Comparison of ENCODE assay signal across 8 cellular contexts in the genomic region with DNA sequence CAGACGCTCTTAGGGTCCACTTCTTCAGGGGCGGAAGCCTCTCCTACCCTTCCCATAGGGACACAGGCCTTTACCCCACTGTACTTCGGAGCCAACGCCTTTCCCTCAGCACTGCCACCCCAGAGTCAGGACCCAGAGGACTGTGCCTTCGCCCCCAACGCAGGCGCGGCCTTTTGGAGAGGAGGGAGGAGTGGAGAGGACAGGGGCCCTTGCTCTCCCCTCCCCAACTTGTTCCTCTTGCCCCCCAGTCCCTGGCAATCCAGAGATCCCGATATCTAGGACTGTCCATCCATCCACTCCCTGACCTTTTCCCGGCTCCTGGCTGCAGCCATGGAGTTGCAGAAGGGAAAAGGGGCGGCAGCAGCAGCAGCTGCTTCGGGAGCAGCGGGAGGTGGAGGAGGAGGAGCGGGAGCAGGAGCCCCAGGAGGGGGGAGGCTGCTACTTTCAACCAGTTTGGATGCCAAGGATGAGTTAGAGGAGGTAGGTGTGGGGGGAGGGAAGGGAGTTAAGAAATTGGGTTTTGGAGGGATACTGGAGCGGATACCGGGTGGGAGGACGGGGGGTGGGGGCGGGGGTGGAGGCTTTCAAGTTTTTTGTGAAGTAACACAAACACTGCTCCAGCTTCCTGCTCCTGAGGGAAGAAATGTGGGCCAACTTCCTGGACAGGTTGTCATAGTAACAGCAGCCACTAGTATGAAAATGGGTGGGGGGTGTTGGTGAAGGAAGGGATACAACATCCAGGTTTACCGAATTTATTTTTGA. TPM values are rescaled to one million over a fixed set of nuclear protein-coding genes. Genes with fewer than 3 reads are reported as not detected.
A peak's percentile ranks its signal among the peaks of the same experiment; 100 is the strongest.
DNase-seq lines count a peak whose midpoint lies in the region; ATAC-seq, FAIRE-seq and TF ChIP-seq lines count a peak whose summit lies in the region.

No MANE protein-coding gene starts in this region.

- FAIRE-seq in keratinocyte (lab: Jason Lieb, UNC), result no peak

- H3K9ac ChIP-seq in keratinocyte (ENCODE audit: control insufficient read depth, extremely low read depth, insufficient read depth, low read length), result peak overlapping the region; percentile 99

- H2AFZ ChIP-seq in keratinocyte (ENCODE audit: control insufficient read depth, low read length), result peak overlapping the region; percentile 74

- peak overlapping the region; percentile 94 for H3K4me2 ChIP-seq in keratinocyte (ENCODE audit: control insufficient read depth, extremely low read depth, insufficient read depth, low read depth, low read length)

- TF ChIP-seq CTCF in breast epithelium (IDR thresholded peaks at IDR 0.05) (no peak), keratinocyte (optimal IDR thresholded peaks at IDR 0.05 in 1 of 3, IDR thresholded peaks at IDR 0.05 in 1 of 3, conservative IDR thresholded peaks at IDR 0.05 in 1 of 3; ENCODE audit: extremely low read depth in 1 of 3, insufficient read depth in 2 of 3, low read length in 3 of 3) (peak in 1 of 3 experiments; percentile 1), GM13976 (IDR thresholded peaks at IDR 0.05; ENCODE audit: borderline replicate concordance, control extremely low read depth, extremely low read depth, insufficient read depth, missing control alignments) (no peak)

- peaks cover 0 to 8% of the 10 kb centered on the region in 2 donors for H3K4me1 ChIP-seq in breast epithelium
- H3K4me1 ChIP-seq in keratinocyte (ENCODE audit: control insufficient read depth, extremely low read depth, insufficient read depth, low read length), result peaks cover 8% of the 10 kb centered on the region

- DNase-seq in DMS 273 treated with DMSO at 0.1 percent for 48 hours (lab: John Stamatoyannopoulos, UW), result peak; percentile 32
- peak in 28 of 34 experiments; percentile 3 to 42 (median 24) for DNase-seq in T-cell
- peak in 1 of 2 donors; percentile 27 for DNase-seq in breast epithelium (ENCODE audit: low spot score in 2 of 2)
- DNase-seq in keratinocyte (ENCODE audit: low read depth, low spot score), result no peak
- peak; percentile 22 for DNase-seq in stimulated activated CD4-positive, alpha-beta T cell treated with anti-CD3 and anti-CD28 coated beads, Interleukin-12 subunit alpha, Interleukin-12 subunit beta, amount 100 ng/mL, for 4 hours
- no peak for DNase-seq in GM13976 (ENCODE audit: low spot score)
- DNase-seq in NOMO-1 (lab: John Stamatoyannopoulos, UW; ENCODE audit: unreplicated experiment in 2 of 2), result no peak

- no peaks in the 10 kb centered on the region for H3K9me3 ChIP-seq in breast epithelium
- no peaks in the 10 kb centered on the region for H3K9me3 ChIP-seq in keratinocyte (ENCODE audit: control insufficient read depth, low read depth, low read length)

- no peaks in the 10 kb centered on the region for H3K36me3 ChIP-seq in breast epithelium
- peaks cover 0 to 1% of the 10 kb centered on the region in 2 experiments for H3K36me3 ChIP-seq in keratinocyte (ENCODE audit: control insufficient read depth in 2 of 2, extremely low read depth in 1 of 2, insufficient read depth in 2 of 2, low read length in 2 of 2)

- no peaks in the 10 kb centered on the region for H3K27me3 ChIP-seq in breast epithelium
- H3K27me3 ChIP-seq in keratinocyte (ENCODE audit: control insufficient read depth, extremely low read depth, insufficient read depth, low read length), result no peaks in the 10 kb centered on the region

- intact Hi-C loops in breast epithelium (cut with DNase I; ENCODE audit: low total_unique reads), result loop anchor here (5.0 kb wide), 1 partner anchor 819 kb away; no protein-coding TSS in a partner anchor

- H3K27me3 Mint-ChIP-seq in IgD-negative memory B cell, result no peaks in the 10 kb centered on the region
- H3K27me3 Mint-ChIP-seq in T-cell, result no peaks in the 10 kb centered on the region

- peaks cover 12% of the 10 kb centered on the region for H3K79me2 ChIP-seq in keratinocyte (ENCODE audit: control insufficient read depth, insufficient read depth, low read length)

- H4K20me1 ChIP-seq in keratinocyte (ENCODE audit: control insufficient read depth, extremely low read depth, insufficient read depth, low read length), result no peaks in the 10 kb centered on the region

- ATAC-seq in T-cell (replicated peaks in 1 of 4), result peak in 1 of 4 experiments; percentile 13

- H3K4me3 ChIP-seq in breast epithelium (peak overlapping the region; percentile 75 to 84 (median 82)), keratinocyte (ENCODE audit: control insufficient read depth in 2 of 3, extremely low read depth in 1 of 3, insufficient read depth in 2 of 3, low read depth in 1 of 3, low read length in 3 of 3) (peak overlapping the region; percentile 89 to 96 (median 92))

- H3K4me1 Mint-ChIP-seq in IgD-negative memory B cell, result peaks cover 16 to 34% (median 27%) of the 10 kb centered on the region in 3 donors
- H3K4me1 Mint-ChIP-seq in T-cell, result peaks cover 24 to 32% (median 31%) of the 10 kb centered on the region in 3 donors

- H3K4me3 Mint-ChIP-seq in IgD-negative memory B cell (peak overlapping the region; percentile 86 to 99 (median 92)), T-cell (peak overlapping the region; percentile 91 to 95 (median 91))

- TF ChIP-seq POLR2A in breast epithelium (IDR thresholded peaks at IDR 0.05), result no peak

- no peaks in the 10 kb centered on the region for H3K36me3 Mint-ChIP-seq in IgD-negative memory B cell
- H3K36me3 Mint-ChIP-seq in T-cell, result peaks cover 6% of the 10 kb centered on the region

- dilution Hi-C loops in keratinocyte (cut with MboI; ENCODE audit: extremely low pct_ligation_motif_present, low sequenced_read_pairs), result no loop called here

- H3K9me3 Mint-ChIP-seq in IgD-negative memory B cell, result no peaks in the 10 kb centered on the region
- no peaks in the 10 kb centered on the region for H3K9me3 Mint-ChIP-seq in T-cell

- in situ Hi-C loops in GM13976 (cut with MboI; ENCODE audit: low sequenced_read_pairs, unreplicated experiment), result no loop called here

- H3K9me1 ChIP-seq in keratinocyte (ENCODE audit: control insufficient read depth, extremely low read depth, insufficient read depth, low read length), result no peaks in the 10 kb centered on the region

- CTCF ChIA-PET in T-cell (lab: Charles Lee), result interaction anchor here (0.9 to 1.0 kb wide), 2 partner anchors 39 to 95 kb away, joined by 3 to 6 read pairs; a partner anchor contains a TSS

- peak overlapping the region; percentile 87 to 98 (median 98) for H3K27ac Mint-ChIP-seq in IgD-negative memory B cell
- peak overlapping the region; percentile 98 to 99 for H3K27ac Mint-ChIP-seq in T-cell

- H3K27ac ChIP-seq in breast epithelium (peak overlapping the region; percentile 96 to 97), keratinocyte (ENCODE audit: control insufficient read depth, insufficient read depth, low read length) (peak overlapping the region; percentile 97)

- POLR2A ChIA-PET in T-cell (lab: Charles Lee), result interaction anchor here (0.7 to 1.4 kb wide), 4 partner anchors 95 to 493 kb away, joined by 3 to 10 read pairs (median 4); a partner anchor contains a TSS

RNA-seq across cellular contexts. Expression of a gene that starts 0.6 kb away (rescaled TPM):
- polyA plus RNA-seq in IgD-negative memory B cell (11.8 TPM), keratinocyte (24.6 to 34.5 TPM (median 26.0 TPM) in 3 replicates)
- total RNA-seq in T-cell (10 to 100 TPM; 45.9 to 57.7 (median 48.5) TPM), breast epithelium (10 to 100 TPM; 46.5 to 53.4 (median 51.7) TPM)
- polyA plus RNA-seq in keratinocyte (2011; ENCODE audit: low read depth), result 18.4 TPM
- polyA plus RNA-seq in keratinocyte (2011; cell fraction: cytosol; rRNA removed), result 15.2 and 20.2 TPM in 2 replicates
- 150 and 172 TPM in 2 replicates for polyA plus RNA-seq in keratinocyte (2011; cell fraction: nucleus; rRNA removed)
- polyA plus RNA-seq in keratinocyte (2012; ENCODE audit: low replicate concordance), result 21.3 and 23.5 TPM in 2 replicates
- polyA minus RNA-seq in keratinocyte, result 33.6 to 62.6 TPM (median 42.0 TPM) in 3 replicates
- polyA minus RNA-seq in keratinocyte (2011; cell fraction: cytosol; rRNA and poly(A)+ RNA removed), result 11.7 TPM
- polyA minus RNA-seq in keratinocyte (2011; cell fraction: nucleus; rRNA and poly(A)+ RNA removed), result 37.4 and 55.7 TPM in 2 replicates

RNA-seq across cellular contexts. Expression of a gene that starts 46.7 kb away (rescaled TPM):
- polyA plus RNA-seq in IgD-negative memory B cell (12.9 TPM), keratinocyte (7.4 to 9.6 TPM (median 8.2 TPM) in 3 replicates)
- total RNA-seq in T-cell (10 to 100 TPM; 11.0 to 24.5 (median 18.9) TPM), breast epithelium (10 to 100 TPM; 23.0 to 36.2 (median 31.5) TPM)
- polyA plus RNA-seq in keratinocyte (2011; ENCODE audit: low read depth), result 1.4 TPM
- polyA plus RNA-seq in keratinocyte (2011; cell fraction: cytosol; rRNA removed), result 2.9 and 3.0 TPM in 2 replicates
- polyA plus RNA-seq in keratinocyte (2011; cell fraction: nucleus; rRNA removed), result 22.0 and 28.3 TPM in 2 replicates
- polyA plus RNA-seq in keratinocyte (2012; ENCODE audit: low replicate concordance), result 2.5 and 8.0 TPM in 2 replicates
- polyA minus RNA-seq in keratinocyte, result 9.4 to 19.4 TPM (median 15.2 TPM) in 3 replicates
- polyA minus RNA-seq in keratinocyte (2011; cell fraction: cytosol; rRNA and poly(A)+ RNA removed), result 5.2 TPM
- 7.4 and 7.7 TPM in 2 replicates for polyA minus RNA-seq in keratinocyte (2011; cell fraction: nucleus; rRNA and poly(A)+ RNA removed)

RNA-seq across cellular contexts. Expression of a gene that starts 50.0 kb away (rescaled TPM):
- polyA plus RNA-seq in IgD-negative memory B cell (not detected), keratinocyte (not detected in 3 replicates)
- total RNA-seq in T-cell (under 1 TPM in 3 of 5 donors, not detected in 2; 0.23 to 0.44 (median 0.35) TPM), breast epithelium (100 to 1,000 TPM in 1 of 3 donors, 10 to 100 TPM in 2; 19.9 to 134 (median 46.5) TPM)
- polyA plus RNA-seq in keratinocyte (2011; ENCODE audit: low read depth), result not detected
- polyA plus RNA-seq in keratinocyte (2011; cell fraction: cytosol; rRNA removed), result not detected in 2 replicates
- polyA plus RNA-seq in keratinocyte (2011; cell fraction: nucleus; rRNA removed), result 0.03 TPM in 1 of 2 replicates, not detected in the other
- polyA plus RNA-seq in keratinocyte (2012; ENCODE audit: low replicate concordance), result not detected in 2 replicates
- polyA minus RNA-seq in keratinocyte, result not detected in 3 replicates
- polyA minus RNA-seq in keratinocyte (2011; cell fraction: cytosol; rRNA and poly(A)+ RNA removed), result 0.96 TPM
- 0.23 and 0.32 TPM in 2 replicates for polyA minus RNA-seq in keratinocyte (2011; cell fraction: nucleus; rRNA and poly(A)+ RNA removed)

RNA-seq across cellular contexts. Expression of a gene that starts 57.7 kb away (rescaled TPM):
- polyA plus RNA-seq in IgD-negative memory B cell (106 TPM), keratinocyte (185 to 256 TPM (median 232 TPM) in 3 replicates)
- total RNA-seq in T-cell (100 to 1,000 TPM in 2 of 5 donors, 10 to 100 TPM in 3; 86.6 to 137 (median 90.0) TPM), breast epithelium (100 to 1,000 TPM in 2 of 3 donors, 10 to 100 TPM in 1; 92.2 to 169 (median 147) TPM)
- 32.8 TPM for polyA plus RNA-seq in keratinocyte (2011; ENCODE audit: low read depth)
- 153 and 238 TPM in 2 replicates for polyA plus RNA-seq in keratinocyte (2011; cell fraction: cytosol; rRNA removed)
- polyA plus RNA-seq in keratinocyte (2011; cell fraction: nucleus; rRNA removed), result 130 and 150 TPM in 2 replicates
- 118 and 148 TPM in 2 replicates for polyA plus RNA-seq in keratinocyte (2012; ENCODE audit: low replicate concordance)
- 137 to 170 TPM (median 153 TPM) in 3 replicates for polyA minus RNA-seq in keratinocyte
- polyA minus RNA-seq in keratinocyte (2011; cell fraction: cytosol; rRNA and poly(A)+ RNA removed), result 96.1 TPM
- 41.5 and 67.6 TPM in 2 replicates for polyA minus RNA-seq in keratinocyte (2011; cell fraction: nucleus; rRNA and poly(A)+ RNA removed)

Comparison
In these comparisons a context has a peak if more than half of its experiments do, and no peak if none do; other contexts are left out.
1. DNase-seq: peak in DMS 273 treated with DMSO at 0.1 percent for 48 hours (single experiment), T-cell (28 of 34) and stimulated activated CD4-positive, alpha-beta T cell treated with anti-CD3 and anti-CD28 coated beads, Interleukin-12 subunit alpha, Interleukin-12 subunit beta, amount 100 ng/mL, for 4 hours (single experiment); none in keratinocyte (single experiment), GM13976 (single experiment) and NOMO-1 (0 of 2).
2. RNA of a gene that starts 50.0 kb away (total RNA-seq): 19.9 to 134 TPM in breast epithelium; 0.23 to 0.44 TPM in T-cell; every median in the first group is over 10 times any median in the second.